ENCODE assay signal across 20 cellular contexts in genomic region chr6:112886415-112886814, GRCh38.
"Had no signal": no experiment of that assay in that cellular context is flagged by ENCODE, and none has a peak within 500 bp of the region (broad histone marks: within the 10 kb centered on the region; RNA-seq: fewer than 3 reads in every experiment).

No MANE protein-coding gene starts in this region.

- H3K36me3 ChIP-seq: WERI-Rb-1 had no signal

- DNase-seq: activated CD4-positive, alpha-beta memory T cell treated with anti-CD3 and anti-CD28 coated beads, Interleukin-2, amount 10 ng/mL, durations not matched to agents 7 days and 5 days; activated CD4-positive, alpha-beta T cell treated with anti-CD3 and anti-CD28 coated beads for 36 hours; activated CD4-positive, alpha-beta T cell treated with anti-CD3 and anti-CD28 coated beads, Interleukin-2, amount 50 U/mL, for 1 hour; activated gamma-delta T cell; activated naive CD4-positive, alpha-beta T cell treated with anti-CD3 and anti-CD28 coated beads for 36 hours; activated T-cell treated with anti-CD3 and anti-CD28 coated beads for 4 hours; activated T-cell treated with anti-CD3 and anti-CD28 coated beads, Interleukin-2, amount 50 U/mL, for 48 hours; amygdala; IMR-90; Kasumi-1; KBM-7; NCI-H1436; NCI-H1694 treated with DMSO at 0.1 percent for 48 hours; NCI-H2171 treated with DMSO at 0.1 percent for 48 hours; NCI-H226; NCI-H510A; NCI-H526 treated with DMSO at 0.1 percent for 48 hours; SIG-M5; T-cell; WERI-Rb-1 had no signal

- H3K27ac ChIP-seq: WERI-Rb-1 had no signal
